Comparison of ENCODE assay signal across 14 cellular contexts in the genomic region with DNA sequence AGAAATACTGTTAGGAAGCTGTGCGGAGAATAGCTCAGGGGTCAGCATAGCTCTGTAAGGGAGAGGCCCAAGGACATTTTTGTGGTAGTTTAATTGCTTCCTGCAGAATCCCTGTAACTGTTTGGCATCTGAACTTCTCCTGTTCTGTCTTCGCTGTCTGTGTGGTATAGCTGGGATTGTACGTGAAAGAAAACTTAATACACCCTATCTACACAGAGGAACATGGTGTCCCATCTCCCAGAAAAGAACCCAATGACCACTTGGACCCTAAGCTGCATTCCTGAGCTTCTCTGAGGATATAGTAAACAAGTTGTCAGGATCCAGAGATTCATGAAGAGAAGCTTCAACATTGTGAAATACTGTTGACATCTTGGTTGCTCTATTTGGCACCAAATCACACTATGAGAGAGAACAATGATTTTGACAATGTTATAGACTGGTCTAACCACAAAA.
A peak's percentile ranks its signal among the peaks of the same experiment; 100 is the strongest.
DNase-seq lines count a peak whose midpoint lies in the region; ATAC-seq lines count a peak whose summit lies in the region.
"Had no signal": no experiment of that assay in that cellular context is flagged by ENCODE, and none has a peak within 500 bp of the region (broad histone marks: within the 10 kb centered on the region; RNA-seq: fewer than 3 reads in every experiment).

No MANE protein-coding gene starts in this region.

- H3K9me3 ChIP-seq in skeletal muscle tissue (ENCODE audit: control insufficient read depth in 3 of 3, low read length in 3 of 3), result peaks cover 0 to 3% (median 0%) of the 10 kb centered on the region in 3 donors
- H3K9me3 ChIP-seq: thyroid gland had no signal

- peak overlapping the region in 1 of 3 donors; percentile 22 for H3K4me3 ChIP-seq in skeletal muscle tissue (ENCODE audit: low read length in 3 of 3)
- H3K4me3 ChIP-seq: SK-N-MC, thyroid gland had no signal

- no peak for ATAC-seq in GM19455 (IDR thresholded peaks at IDR 0.05; ENCODE audit: unreplicated experiment)

- peaks cover 21 to 33% (median 22%) of the 10 kb centered on the region in 3 donors for H3K4me1 ChIP-seq in skeletal muscle tissue (ENCODE audit: control insufficient read depth in 3 of 3, insufficient read depth in 3 of 3, low read length in 3 of 3)

- peak overlapping the region; percentile 51 for H3K27ac ChIP-seq in skeletal muscle tissue (ENCODE audit: low read depth, low read length)
- H3K27ac ChIP-seq: SK-N-MC, thyroid gland had no signal

- H3K27me3 ChIP-seq in skeletal muscle tissue (ENCODE audit: control insufficient read depth in 3 of 3, insufficient read depth in 3 of 3, low read length in 3 of 3), result no peaks in the 10 kb centered on the region
- H3K27me3 ChIP-seq: thyroid gland had no signal

- H3K9ac ChIP-seq in skeletal muscle tissue (ENCODE audit: low read depth in 1 of 3, low read length in 3 of 3), result no peak overlapping the region

- peak; percentile 94 for DNase-seq in GM04503 (ENCODE audit: low read depth)
- DNase-seq in SK-MEL-5 (ENCODE audit: low read depth, low spot score), result peak; percentile 70
- peak; percentile 82 for DNase-seq in fibroblast of the conjunctiva (ENCODE audit: low read depth)
- no peak for DNase-seq in NCI-H128 (lab: John Stamatoyannopoulos, UW; ENCODE audit: unreplicated experiment)
- no peak for DNase-seq in activated effector memory CD4-positive, alpha-beta T cell treated with Interleukin-2 at 50 U/mL for 16 hours
- DNase-seq in stimulated activated CD4-positive, alpha-beta T cell treated with anti-CD3 and anti-CD28 coated beads, Interleukin-4, amount 100 ng/mL, for 24 hours, result no peak
- DNase-seq: effector CD4-positive, alpha-beta T cell; GF-D8; NCI-H1092; stimulated activated CD4-positive, alpha-beta T cell treated with anti-CD3 and anti-CD28 coated beads, Interleukin-2, amount 100 ng/mL, for 24 hours; thyroid gland had no signal

- in situ Hi-C loops in SK-MEL-5 (cut with HindIII; ENCODE audit: low pct_unique_long_range_greater_than_20kb, low sequenced_read_pairs), result no loop called here

- no peaks in the 10 kb centered on the region for H3K36me3 ChIP-seq in skeletal muscle tissue (ENCODE audit: control insufficient read depth in 3 of 3, insufficient read depth in 3 of 3, low read length in 3 of 3)
- H3K36me3 ChIP-seq: thyroid gland had no signal

Comparison
In these comparisons a context has a peak if more than half of its experiments do, and no peak if none do; other contexts are left out.
1. DNase-seq: peak in GM04503 (single experiment), SK-MEL-5 (single experiment) and fibroblast of the conjunctiva (single experiment); none in NCI-H128 (single experiment), activated effector memory CD4-positive, alpha-beta T cell treated with Interleukin-2 at 50 U/mL for 16 hours (single experiment) and stimulated activated CD4-positive, alpha-beta T cell treated with anti-CD3 and anti-CD28 coated beads, Interleukin-4, amount 100 ng/mL, for 24 hours (single experiment).